28 cellular contexts compared by ENCODE assay signal in the genomic region with DNA sequence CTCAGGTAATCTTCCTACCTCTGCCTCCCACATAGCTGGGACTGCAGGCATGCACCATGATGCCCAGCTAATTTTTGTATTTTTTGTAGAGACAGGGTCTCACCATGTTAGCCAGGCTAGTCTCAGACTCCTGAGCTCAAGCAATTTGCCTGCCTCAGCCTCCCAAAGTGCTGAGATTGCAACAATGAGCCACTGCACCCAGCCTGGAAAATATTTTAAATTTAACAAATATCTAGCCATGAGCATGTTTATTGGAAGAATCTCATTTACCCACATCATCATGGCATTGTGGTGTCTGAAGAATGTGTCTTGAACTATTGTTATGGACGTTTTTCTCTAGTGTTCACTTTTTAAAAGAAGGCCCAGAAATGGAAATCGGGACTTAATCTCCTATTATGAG.
"Had no signal": no experiment of that assay in that cellular context is flagged by ENCODE, and none has a peak within 500 bp of the region (broad histone marks: within the 10 kb centered on the region; RNA-seq: fewer than 3 reads in every experiment).

No MANE protein-coding gene starts in this region.

- H3K27ac ChIP-seq: stomach, suprapubic skin, testis, thoracic aorta, thyroid gland, tibial artery, tibial nerve, transverse colon, upper lobe of left lung, upper lobe of right lung, uterus, vagina had no signal

- H3K4me3 ChIP-seq: stomach, suprapubic skin, testis, thoracic aorta, thyroid gland, tibial artery, tibial nerve, transverse colon, upper lobe of left lung, upper lobe of right lung, uterus, vagina had no signal

- H3K27ac Mint-ChIP-seq: stimulated activated effector memory CD8-positive, alpha-beta T cell treated with anti-CD3 and anti-CD28 coated beads, Interleukin-12 subunit alpha, Interleukin-12 subunit beta, amount 100 ng/mL, for 72 hours; stimulated activated memory B cell treated with anti-CD40 and anti-IgM and Interleukin-4, amounts not matched to agents 10 μg/mL and 1 μg/mL and 100 μg/mL, for 72 hours; stimulated activated naive B cell treated with anti-CD40 and anti-IgM and Interleukin-4, amounts not matched to agents 10 μg/mL and 1 μg/mL and 100 μg/mL, for 72 hours; stimulated activated naive CD8-positive, alpha-beta T cell treated with anti-CD3 and anti-CD28 coated beads, Interleukin-15, amount 100 ng/mL, for 72 hours; stimulated activated naive CD8-positive, alpha-beta T cell treated with anti-CD3 and anti-CD28 coated beads, Interleukin-15, Interleukin-2, amounts not matched to agents 100 ng/mL and 50 ng/mL, for 24 hours; type B pancreatic cell had no signal

- FAIRE-seq: urothelium cell line had no signal

- H3K36me3 Mint-ChIP-seq: stimulated activated effector memory CD8-positive, alpha-beta T cell treated with anti-CD3 and anti-CD28 coated beads, Interleukin-12 subunit alpha, Interleukin-12 subunit beta, amount 100 ng/mL, for 72 hours had no signal

- H3K9me3 ChIP-seq: suprapubic skin, testis, thoracic aorta, thyroid gland, transverse colon, upper lobe of right lung, uterus, vagina had no signal

- ATAC-seq: stimulated activated effector memory CD8-positive, alpha-beta T cell treated with anti-CD3 and anti-CD28 coated beads, Interleukin-12 subunit alpha, Interleukin-12 subunit beta, amount 100 ng/mL, for 72 hours; stimulated activated memory B cell treated with anti-CD40 and anti-IgM and Interleukin-4, amounts not matched to agents 10 μg/mL and 1 μg/mL and 100 μg/mL, for 72 hours; stimulated activated naive B cell treated with anti-CD40 and anti-IgM and Interleukin-4, amounts not matched to agents 10 μg/mL and 1 μg/mL and 100 μg/mL, for 72 hours; stimulated activated naive CD8-positive, alpha-beta T cell treated with anti-CD3 and anti-CD28 coated beads, Interleukin-15, amount 100 ng/mL, for 72 hours; stimulated activated naive CD8-positive, alpha-beta T cell treated with anti-CD3 and anti-CD28 coated beads, Interleukin-15, Interleukin-2, amounts not matched to agents 100 U/mL and 50 U/mL, for 24 hours; upper lobe of right lung had no signal

- DNase-seq: stimulated activated CD4-positive, alpha-beta T cell treated with anti-CD3 and anti-CD28 coated beads, Interleukin-2, amount 100 ng/mL, for 48 hours; stimulated activated CD4-positive, alpha-beta T cell treated with anti-CD3 and anti-CD28 coated beads, Interleukin-4, amount 100 ng/mL, for 1 hour; stimulated activated CD4-positive, alpha-beta T cell treated with anti-CD3 and anti-CD28 coated beads, Interleukin-4, amount 100 ng/mL, for 24 hours; stimulated activated CD4-positive, alpha-beta T cell treated with anti-CD3 and anti-CD28 coated beads, Interleukin-4, amount 100 ng/mL, for 4 hours; stimulated activated CD8-positive, alpha-beta memory T cell treated with anti-CD3 and anti-CD28 coated beads, Interleukin-4, amount 100 ng/mL, for 48 hours; stimulated activated naive B cell treated with anti-CD40 and anti-IgM and Interleukin-4, amounts not matched to agents 10 μg/mL and 1 μg/mL and 100 μg/mL, for 72 hours; stimulated activated naive CD4-positive, alpha-beta T cell; stimulated activated naive CD4-positive, alpha-beta T cell treated with Interleukin-2 at 50 U/mL for 16 hours; stimulated activated naive CD8-positive, alpha-beta T cell treated with anti-CD3 and anti-CD28 coated beads, Interleukin-15, amount 100 ng/mL, for 72 hours; stimulated activated naive CD8-positive, alpha-beta T cell treated with anti-CD3 and anti-CD28 coated beads, Interleukin-15, Interleukin-2, amounts not matched to agents 100 U/mL and 50 U/mL, for 24 hours; stomach; substantia nigra; thyroid gland; tibial artery; transverse colon; upper lobe of left lung; upper lobe of right lung; uterus had no signal

- H3K4me3 Mint-ChIP-seq: stimulated activated effector memory CD8-positive, alpha-beta T cell treated with anti-CD3 and anti-CD28 coated beads, Interleukin-12 subunit alpha, Interleukin-12 subunit beta, amount 100 ng/mL, for 72 hours; stimulated activated memory B cell treated with anti-CD40 and anti-IgM and Interleukin-4, amounts not matched to agents 10 μg/mL and 1 μg/mL and 100 μg/mL, for 72 hours; stimulated activated naive B cell treated with anti-CD40 and anti-IgM and Interleukin-4, amounts not matched to agents 10 μg/mL and 1 μg/mL and 100 μg/mL, for 72 hours; stimulated activated naive CD8-positive, alpha-beta T cell treated with anti-CD3 and anti-CD28 coated beads, Interleukin-15, amount 100 ng/mL, for 72 hours; stimulated activated naive CD8-positive, alpha-beta T cell treated with anti-CD3 and anti-CD28 coated beads, Interleukin-15, Interleukin-2, amounts not matched to agents 100 ng/mL and 50 ng/mL, for 24 hours; type B pancreatic cell had no signal

- H3K27me3 Mint-ChIP-seq: stimulated activated memory B cell treated with anti-CD40 and anti-IgM and Interleukin-4, amounts not matched to agents 10 μg/mL and 1 μg/mL and 100 μg/mL, for 72 hours; stimulated activated naive B cell treated with anti-CD40 and anti-IgM and Interleukin-4, amounts not matched to agents 10 μg/mL and 1 μg/mL and 100 μg/mL, for 72 hours; stimulated activated naive CD8-positive, alpha-beta T cell treated with anti-CD3 and anti-CD28 coated beads, Interleukin-15, amount 100 ng/mL, for 72 hours; stimulated activated naive CD8-positive, alpha-beta T cell treated with anti-CD3 and anti-CD28 coated beads, Interleukin-15, Interleukin-2, amounts not matched to agents 100 ng/mL and 50 ng/mL, for 24 hours; type B pancreatic cell had no signal

- H3K4me1 Mint-ChIP-seq: stimulated activated effector memory CD8-positive, alpha-beta T cell treated with anti-CD3 and anti-CD28 coated beads, Interleukin-12 subunit alpha, Interleukin-12 subunit beta, amount 100 ng/mL, for 72 hours; stimulated activated memory B cell treated with anti-CD40 and anti-IgM and Interleukin-4, amounts not matched to agents 10 μg/mL and 1 μg/mL and 100 μg/mL, for 72 hours; stimulated activated naive B cell treated with anti-CD40 and anti-IgM and Interleukin-4, amounts not matched to agents 10 μg/mL and 1 μg/mL and 100 μg/mL, for 72 hours; stimulated activated naive CD8-positive, alpha-beta T cell treated with anti-CD3 and anti-CD28 coated beads, Interleukin-15, amount 100 ng/mL, for 72 hours had no signal

- H3K27me3 ChIP-seq: stomach, suprapubic skin, testis, thyroid gland, tibial artery, tibial nerve, transverse colon, upper lobe of left lung, upper lobe of right lung, uterus, vagina had no signal

- H3K36me3 ChIP-seq: suprapubic skin, thoracic aorta, thyroid gland, transverse colon, upper lobe of left lung, upper lobe of right lung, uterus had no signal

- H3K4me1 ChIP-seq: stomach, suprapubic skin, testis, thyroid gland, tibial artery, tibial nerve, transverse colon, upper lobe of left lung, upper lobe of right lung, uterus, vagina had no signal
